2 cellular contexts compared by ENCODE assay signal in the genomic region with DNA sequence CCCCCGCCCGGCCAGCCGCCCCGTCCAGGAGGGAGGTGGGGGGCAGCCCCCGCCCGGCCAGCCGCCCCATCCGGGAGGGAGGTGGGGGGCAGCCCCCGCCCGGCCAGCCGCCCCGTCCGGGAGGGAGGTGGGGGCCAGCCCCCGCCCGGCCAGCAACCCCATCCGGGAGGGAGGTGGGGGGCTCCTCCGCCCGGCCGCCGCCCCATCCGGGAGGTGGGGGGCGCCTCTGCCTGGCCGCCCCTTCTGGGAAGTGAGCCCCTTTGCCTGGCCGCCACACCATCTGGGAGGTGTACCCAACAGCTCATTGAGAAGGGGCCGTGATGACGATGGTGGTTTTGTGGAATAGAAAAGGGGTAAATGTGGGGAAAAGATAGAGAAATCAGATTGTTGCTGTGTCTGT. TPM values are rescaled to one million over a fixed set of nuclear protein-coding genes. Genes with fewer than 3 reads are reported as not detected.
"Had no signal": no experiment of that assay in that cellular context is flagged by ENCODE, and none has a peak within 500 bp of the region (broad histone marks: within the 10 kb centered on the region; RNA-seq: fewer than 3 reads in every experiment).

No MANE protein-coding gene starts in this region.

RNA-seq across cellular contexts. Expression of a gene that starts 49.6 kb away (rescaled TPM):
- total RNA-seq: hepatocyte, left ventricle myocardium superior had no signal
